ENCODE assay signal across 8 cellular contexts in genomic region chr14:50396636-50397460, GRCh38. TPM values are rescaled to one million over a fixed set of nuclear protein-coding genes. Genes with fewer than 3 reads are reported as not detected.
DNase-seq lines count a peak whose midpoint lies in the region; FAIRE-seq and TF ChIP-seq lines count a peak whose summit lies in the region.

TSS of gene CDKL1 (minus strand) at chr14:50396881. CDS start at chr14:50395868, 1,013 bp downstream.

- DNase-seq in GM03348 (ENCODE audit: low spot score) (peak; percentile 92), GM23248 (peak; percentile 83), MG63 (peak; percentile 75), cerebellar cortex (ENCODE audit: low spot score) (peak; percentile 58), inferior parietal cortex (ENCODE audit: extremely low spot score) (peak; percentile 57), small intestine (peak; percentile 81), KG1 (lab: John Stamatoyannopoulos, UW) (no peak)

- H3K27ac ChIP-seq in GM23248 (peak within 1 kb of the TSS; percentile 75), small intestine (ENCODE audit: low read depth in 1 of 2, low read length in 1 of 2) (peak within 1 kb of the TSS; percentile 83 to 90)

- H3K9me3 ChIP-seq in GM23248 (ENCODE audit: low read depth) (no peaks in the 10 kb centered on the region), MG63 (no peaks in the 10 kb centered on the region), small intestine (ENCODE audit: control insufficient read depth, low read depth) (no peaks in the 10 kb centered on the region)

- H3K4me2 ChIP-seq in GM23248 (ENCODE audit: unreplicated experiment): peak within 1 kb of the TSS; percentile 86

- no peaks in the 10 kb centered on the region for H3K27me3 ChIP-seq in GM23248 (replicated peaks; ENCODE audit: insufficient read depth)
- H3K27me3 ChIP-seq in MG63: no peaks in the 10 kb centered on the region
- no peaks in the 10 kb centered on the region for H3K27me3 ChIP-seq in small intestine (ENCODE audit: control insufficient read depth in 2 of 2, insufficient read depth in 2 of 2, low read length in 2 of 2)

- no peaks in the 10 kb centered on the region for H3K79me2 ChIP-seq in GM23248 (ENCODE audit: insufficient read depth)

- H3K9me2 ChIP-seq in GM23248 (ENCODE audit: insufficient read depth): no peaks in the 10 kb centered on the region

- WGBS in GM23248 (ENCODE audit: low coverage in 1 of 2, low lambda C conversion rate in 2 of 2, missing lambda C conversion rate in 2 of 2), 2 experiments: 1% methylated on average over 61 to 63 of the region's 77 CpGs
- WGBS in small intestine, 3 donors: 1% methylated on average over 54 to 77 of the region's 77 CpGs

- H3K4me1 ChIP-seq in GM23248 (ENCODE audit: insufficient read depth) (peaks cover 14% of the 10 kb centered on the region), small intestine (ENCODE audit: control insufficient read depth in 2 of 2, insufficient read depth in 1 of 2, low read depth in 1 of 2, low read length in 1 of 2) (peaks cover 3 to 4% of the 10 kb centered on the region in 2 donors)

- H2AFZ ChIP-seq in GM23248: peak within 1 kb of the TSS; percentile 91

- H4K20me1 ChIP-seq in GM23248 (ENCODE audit: insufficient read depth): no peaks in the 10 kb centered on the region

- FAIRE-seq in small intestine (lab: Jason Lieb, UNC): no peak

- peak within 1 kb of the TSS; percentile 89 for H3K9ac ChIP-seq in GM23248

- no peaks in the 10 kb centered on the region for H3K36me3 ChIP-seq in GM23248 (ENCODE audit: low read depth)
- H3K36me3 ChIP-seq in MG63: no peaks in the 10 kb centered on the region
- no peaks in the 10 kb centered on the region for H3K36me3 ChIP-seq in small intestine (ENCODE audit: control insufficient read depth in 2 of 2, insufficient read depth in 2 of 2, low read length in 2 of 2)

- H3F3A ChIP-seq in GM23248 (ENCODE audit: insufficient read depth): peaks cover 17% of the 10 kb centered on the region

- in situ Hi-C loops in GM23248 (cut with MboI): no loop called here

- H3K4me3 ChIP-seq in GM23248 (peak within 1 kb of the TSS; percentile 86), MG63 (peak within 1 kb of the TSS; percentile 66), WI38 (ENCODE audit: low read depth, low read length) (peak within 1 kb of the TSS; percentile 64), small intestine (ENCODE audit: low read depth in 1 of 2, low read length in 2 of 2) (peak within 1 kb of the TSS; percentile 42 to 83)

- TF ChIP-seq CTCF in WI38 (IDR thresholded peaks at IDR 0.05; ENCODE audit: low read depth, low read length): no peak

RNA-seq across cellular contexts. Expression of gene CDKL1, which starts in this region (rescaled TPM):
- total RNA-seq in GM23248 (2014; rRNA removed; shearing (Covaris generic)): 1.1 and 5.0 TPM in 2 replicates
- polyA plus RNA-seq in GM23248 (2016; fragmentation: Nextera tagmentation; extraction: Ambion mirVana): 2.2 and 2.9 TPM in 2 replicates
- 4.7 and 15.2 TPM in 2 replicates for total RNA-seq in MG63 (2014; rRNA removed; shearing (Covaris generic); ENCODE audit: low replicate concordance)
- 1 to 10 TPM; 5.9 to 8.1 (median 6.0) TPM for polyA plus RNA-seq in small intestine
